Comparison of ENCODE assay signal across 8 cellular contexts in the genomic region with DNA sequence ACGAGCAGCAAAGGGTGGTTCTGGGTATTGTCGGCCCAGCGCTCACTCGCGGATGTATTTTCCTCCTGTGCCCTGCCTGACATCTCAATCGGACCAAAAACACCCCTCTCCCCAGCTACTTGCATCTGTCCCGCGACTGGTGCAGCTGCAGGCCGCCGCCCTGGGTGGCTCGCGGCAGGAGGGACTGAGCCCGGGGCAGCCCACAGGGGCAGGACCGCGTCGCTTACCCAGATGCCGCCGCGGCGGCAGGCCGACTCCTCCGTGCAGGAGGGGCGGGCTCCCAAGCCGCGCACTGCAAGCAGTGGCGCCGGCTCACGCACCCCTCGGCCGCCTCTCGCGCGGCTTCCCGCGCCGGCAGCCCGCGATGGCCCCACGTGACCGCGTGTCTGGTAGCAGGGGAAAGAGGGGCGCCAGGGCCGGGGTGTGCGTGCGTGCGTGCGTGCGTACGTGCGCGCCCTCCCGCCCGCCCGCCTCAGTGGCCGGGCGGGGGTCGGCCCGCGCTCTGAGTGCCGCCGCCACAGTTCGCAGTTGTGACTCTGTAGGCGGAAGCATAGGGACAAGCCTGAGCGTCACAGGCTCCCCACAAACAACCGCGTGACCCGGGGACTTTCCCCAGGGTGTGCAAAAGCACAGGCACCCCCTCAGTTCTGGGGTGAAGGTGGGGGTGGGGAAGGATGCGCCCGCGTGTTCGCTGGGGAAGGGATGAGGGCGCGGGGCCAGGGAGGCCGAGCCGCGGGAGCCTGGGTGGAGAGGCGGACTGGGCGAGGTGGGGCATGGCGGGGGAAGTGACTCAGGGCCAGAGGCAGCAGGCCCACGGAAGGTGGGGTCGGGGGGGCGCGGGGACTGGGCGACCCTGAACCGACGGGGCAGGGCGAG. TPM values are rescaled to one million over a fixed set of nuclear protein-coding genes. Genes with fewer than 3 reads are reported as not detected.
DNase-seq lines count a peak whose midpoint lies in the region; ATAC-seq and TF ChIP-seq lines count a peak whose summit lies in the region.

A gene with protein sequence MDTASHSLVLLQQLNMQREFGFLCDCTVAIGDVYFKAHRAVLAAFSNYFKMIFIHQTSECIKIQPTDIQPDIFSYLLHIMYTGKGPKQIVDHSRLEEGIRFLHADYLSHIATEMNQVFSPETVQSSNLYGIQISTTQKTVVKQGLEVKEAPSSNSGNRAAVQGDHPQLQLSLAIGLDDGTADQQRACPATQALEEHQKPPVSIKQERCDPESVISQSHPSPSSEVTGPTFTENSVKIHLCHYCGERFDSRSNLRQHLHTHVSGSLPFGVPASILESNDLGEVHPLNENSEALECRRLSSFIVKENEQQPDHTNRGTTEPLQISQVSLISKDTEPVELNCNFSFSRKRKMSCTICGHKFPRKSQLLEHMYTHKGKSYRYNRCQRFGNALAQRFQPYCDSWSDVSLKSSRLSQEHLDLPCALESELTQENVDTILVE (minus strand): TSS at position 405 of the 876 bp plus-strand sequence. CDS start 13,305 bp downstream, outside the sequence.

- ATAC-seq in HG03432 (IDR thresholded peaks at IDR 0.05; ENCODE audit: unreplicated experiment) = peak; percentile 69
- peak; percentile 66 for ATAC-seq in activated CD4-positive, alpha-beta T cell treated with anti-CD3 and anti-CD28 coated beads for 36 hours

- peak; percentile 80 for TF ChIP-seq POLR2A in GM19193 (IDR thresholded peaks at IDR 0.05; ENCODE audit: extremely low read depth, insufficient read depth, insufficient read length)

- no peaks in the 10 kb centered on the region for H3K27me3 ChIP-seq in layer of hippocampus (ENCODE audit: control insufficient read depth, insufficient read depth, low read length)

- H3K27me3 Mint-ChIP-seq in activated CD4-positive, alpha-beta T cell treated with anti-CD3 and anti-CD28 coated beads for 36 hours = no peaks in the 10 kb centered on the region
- H3K27me3 Mint-ChIP-seq in chondrocyte (ENCODE audit: low read depth) = no peaks in the 10 kb centered on the region

- peaks cover 51% of the 10 kb centered on the region for H3K36me3 Mint-ChIP-seq in activated CD4-positive, alpha-beta T cell treated with anti-CD3 and anti-CD28 coated beads for 36 hours (ENCODE audit: low read depth)
- H3K36me3 Mint-ChIP-seq in chondrocyte (ENCODE audit: low read depth) = peaks cover 2% of the 10 kb centered on the region

- no peak for TF ChIP-seq CTCF in chondrocyte (IDR thresholded peaks at IDR 0.05)

- H3K4me1 Mint-ChIP-seq in activated CD4-positive, alpha-beta T cell treated with anti-CD3 and anti-CD28 coated beads for 36 hours = peaks cover 51% of the 10 kb centered on the region
- H3K4me1 Mint-ChIP-seq in chondrocyte (ENCODE audit: low read depth) = peaks cover 60% of the 10 kb centered on the region

- intact Hi-C loops in activated CD4-positive, alpha-beta T cell treated with anti-CD3 and anti-CD28 coated beads for 36 hours (cut with DNase I, micrococcal nuclease) = loop anchor here (1.0 to 10.0 kb wide), 14 partner anchors 36 to 1029 kb away; a partner anchor contains a TSS

- peak within 1 kb of the TSS; percentile 97 for H3K27ac ChIP-seq in layer of hippocampus (ENCODE audit: low read depth, low read length)

- peak within 1 kb of the TSS; percentile 98 for H3K4me3 Mint-ChIP-seq in activated CD4-positive, alpha-beta T cell treated with anti-CD3 and anti-CD28 coated beads for 36 hours
- peak within 1 kb of the TSS; percentile 84 for H3K4me3 Mint-ChIP-seq in chondrocyte (ENCODE audit: unreplicated experiment)

- DNase-seq in Ammon's horn (ENCODE audit: low spot score) (peak; percentile 93), NCI-H510A treated with DMSO at 0.1 percent for 48 hours (lab: John Stamatoyannopoulos, UW) (peak; percentile 76), chondrocyte (ENCODE audit: low spot score) (peak; percentile 97)
- DNase-seq in activated CD4-positive, alpha-beta T cell treated with anti-CD3 and anti-CD28 coated beads for 36 hours = peak; percentile 97
- DNase-seq in stimulated activated CD4-positive, alpha-beta T cell treated with anti-CD3 and anti-CD28 coated beads, Interleukin-1b, Interleukin-23, amount 100 ng/mL, for 24 hours (ENCODE audit: low read depth in 4 of 4, low spot score in 1 of 4) = peak; percentile 73 to 89 (median 84)

- peak within 1 kb of the TSS; percentile 99 for H3K27ac Mint-ChIP-seq in activated CD4-positive, alpha-beta T cell treated with anti-CD3 and anti-CD28 coated beads for 36 hours
- H3K27ac Mint-ChIP-seq in chondrocyte (ENCODE audit: unreplicated experiment) = peak within 1 kb of the TSS; percentile 100

- POLR2A ChIA-PET in activated CD4-positive, alpha-beta T cell treated with anti-CD3 and anti-CD28 coated beads for 36 hours (lab: Charles Lee) = interaction anchor here (0.6 kb wide), 1 partner anchor 30 kb away, joined by 3 read pairs; no protein-coding TSS in a partner anchor

- no peaks in the 10 kb centered on the region for H3K9me3 Mint-ChIP-seq in activated CD4-positive, alpha-beta T cell treated with anti-CD3 and anti-CD28 coated beads for 36 hours (ENCODE audit: low read depth)
- no peaks in the 10 kb centered on the region for H3K9me3 Mint-ChIP-seq in chondrocyte (ENCODE audit: low read depth)

- CTCF ChIA-PET in activated CD4-positive, alpha-beta T cell treated with anti-CD3 and anti-CD28 coated beads for 36 hours (lab: Charles Lee) = interaction anchor here (0.5 to 1.4 kb wide), 8 partner anchors 9 to 417 kb away, joined by 3 to 7 read pairs (median 3); a partner anchor contains a TSS

RNA-seq across cellular contexts. Expression of the gene that starts here (rescaled TPM):
- total RNA-seq in activated CD4-positive, alpha-beta T cell treated with anti-CD3 and anti-CD28 coated beads for 36 hours = 10 to 100 TPM; 32.7 to 40.0 TPM
- 9.3 to 12.1 TPM (median 9.7 TPM) in 3 replicates for total RNA-seq in chondrocyte

Comparison
In these comparisons a context has a peak if more than half of its experiments do, and no peak if none do; other contexts are left out.
1. Peak in every context shown above with its lines: DNase-seq, ATAC-seq and H3K27ac ChIP-seq.